ENCODE assay signal across 30 cellular contexts in genomic region chr6:108160009-108160408, GRCh38. TPM values are rescaled to one million over a fixed set of nuclear protein-coding genes. Genes with fewer than 3 reads are reported as not detected.
"Had no signal": no experiment of that assay in that cellular context is flagged by ENCODE, and none has a peak within 500 bp of the region (broad histone marks: within the 10 kb centered on the region; RNA-seq: fewer than 3 reads in every experiment).

No MANE protein-coding gene starts in this region.

- H3K36me3 Mint-ChIP-seq: activated CD8-positive, alpha-beta memory T cell treated with anti-CD3 and anti-CD28 coated beads, Interleukin-2, amount 10 ng/mL, durations not matched to agents 7 days and 5 days had no signal

- H3K4me3 Mint-ChIP-seq: activated CD4-positive, alpha-beta T cell treated with anti-CD3 and anti-CD28 coated beads for 36 hours; activated CD8-positive, alpha-beta memory T cell treated with anti-CD3 and anti-CD28 coated beads, Interleukin-2, amount 10 ng/mL, durations not matched to agents 7 days and 5 days; activated CD8-positive, alpha-beta T cell treated with anti-CD3 and anti-CD28 coated beads, Interleukin-2, amount 10 ng/mL, durations not matched to agents 7 days and 5 days; activated naive CD4-positive, alpha-beta T cell treated with anti-CD3 and anti-CD28 coated beads, Interleukin-2, amount 50 U/mL, for 24 hours; activated naive CD8-positive, alpha-beta T cell treated with anti-CD3 and anti-CD28 coated beads, Interleukin-2, amount 50 U/mL, for 24 hours; immature natural killer cell had no signal

- H3K9me3 Mint-ChIP-seq: activated naive CD4-positive, alpha-beta T cell treated with anti-CD3 and anti-CD28 coated beads, Interleukin-2, amount 50 U/mL, for 24 hours; activated naive CD8-positive, alpha-beta T cell treated with anti-CD3 and anti-CD28 coated beads, Interleukin-2, amount 50 U/mL, for 24 hours; activated T-helper 2 cell treated with anti-CD3 and anti-CD28 coated beads, Interferon-gamma antibody, Interleukin-2, Interleukin-4, amounts not matched to agents 10 μg/mL and 5 μg/mL and 100 μg/mL, durations not matched to agents 14 hours and 24 hours and 36 hours had no signal

- H3K27ac ChIP-seq: breast epithelium, spleen, testis, transverse colon had no signal

- H3K27ac Mint-ChIP-seq: activated CD4-positive, alpha-beta T cell treated with anti-CD3 and anti-CD28 coated beads for 36 hours; activated CD8-positive, alpha-beta memory T cell treated with anti-CD3 and anti-CD28 coated beads, Interleukin-2, amount 10 ng/mL, durations not matched to agents 7 days and 5 days; activated CD8-positive, alpha-beta T cell treated with anti-CD3 and anti-CD28 coated beads, Interleukin-2, amount 10 ng/mL, durations not matched to agents 7 days and 5 days; activated naive CD4-positive, alpha-beta T cell treated with anti-CD3 and anti-CD28 coated beads, Interleukin-2, amount 50 U/mL, for 24 hours; activated naive CD8-positive, alpha-beta T cell treated with anti-CD3 and anti-CD28 coated beads, Interleukin-2, amount 50 U/mL, for 24 hours; activated T-helper 2 cell treated with anti-CD3 and anti-CD28 coated beads, Interferon-gamma antibody, Interleukin-2, Interleukin-4, amounts not matched to agents 10 μg/mL and 5 μg/mL and 100 μg/mL, durations not matched to agents 14 hours and 24 hours and 36 hours; immature natural killer cell had no signal

- ATAC-seq: activated CD4-positive, alpha-beta T cell treated with anti-CD3 and anti-CD28 coated beads for 36 hours; activated CD8-positive, alpha-beta memory T cell treated with anti-CD3 and anti-CD28 coated beads, Interleukin-2, amount 10 ng/mL, durations not matched to agents 7 days and 5 days; activated CD8-positive, alpha-beta T cell treated with anti-CD3 and anti-CD28 coated beads, Interleukin-2, amount 10 ng/mL, durations not matched to agents 7 days and 5 days; activated naive CD8-positive, alpha-beta T cell treated with anti-CD3 and anti-CD28 coated beads, Interleukin-2, amount 50 U/mL, for 24 hours; esophagus mucosa; left colon; right cardiac atrium; stimulated activated naive CD8-positive, alpha-beta T cell treated with anti-CD3 and anti-CD28 coated beads, Interleukin-15, Interleukin-2, amounts not matched to agents 100 U/mL and 50 U/mL, for 24 hours had no signal

- H3K9me3 ChIP-seq: breast epithelium, spleen, testis, transverse colon had no signal

- H3K27me3 ChIP-seq: testis had no signal

- DNase-seq: activated CD4-positive, alpha-beta T cell treated with anti-CD3 and anti-CD28 coated beads for 36 hours; activated CD4-positive, CD25-positive, alpha-beta regulatory T cell; activated CD8-positive, alpha-beta memory T cell treated with anti-CD3 and anti-CD28 coated beads, Interleukin-2, amount 10 ng/mL, durations not matched to agents 7 days and 5 days; activated CD8-positive, alpha-beta T cell treated with anti-CD3 and anti-CD28 coated beads, Interleukin-2, amount 10 ng/mL, durations not matched to agents 7 days and 5 days; activated naive CD8-positive, alpha-beta T cell treated with anti-CD3 and anti-CD28 coated beads, Interleukin-2, amount 50 U/mL, for 24 hours; activated T-cell treated with anti-CD3 and anti-CD28 coated beads, Interleukin-2, amount 50 U/mL, for 48 hours; amygdala; central memory CD4-positive, alpha-beta T cell; foreskin fibroblast; head of caudate nucleus; hippocampal formation; immature natural killer cell; kidney; left colon; mammary epithelial cell; right cardiac atrium; spleen; stimulated activated CD4-positive, alpha-beta T cell treated with anti-CD3 and anti-CD28 coated beads, Interleukin-2, amount 100 ng/mL, for 48 hours; stimulated activated naive CD8-positive, alpha-beta T cell treated with anti-CD3 and anti-CD28 coated beads, Interleukin-15, Interleukin-2, amounts not matched to agents 100 U/mL and 50 U/mL, for 24 hours; testis; transverse colon had no signal

RNA-seq across cellular contexts. Expression of gene NR2E1, which starts 5.8 kb away (rescaled TPM):
- total RNA-seq: activated CD4-positive, alpha-beta T cell treated with anti-CD3 and anti-CD28 coated beads for 36 hours; activated CD8-positive, alpha-beta memory T cell treated with anti-CD3 and anti-CD28 coated beads, Interleukin-2, amount 10 ng/mL, durations not matched to agents 7 days and 5 days; activated CD8-positive, alpha-beta T cell treated with anti-CD3 and anti-CD28 coated beads, Interleukin-2, amount 10 ng/mL, durations not matched to agents 7 days and 5 days; activated T-helper 2 cell treated with anti-CD3 and anti-CD28 coated beads, Interferon-gamma antibody, Interleukin-2, Interleukin-4, amounts not matched to agents 10 μg/mL and 5 μg/mL and 100 μg/mL, durations not matched to agents 14 hours and 24 hours and 36 hours; kidney; left colon; liver; mucosa of gallbladder; pulmonary artery endothelial cell; right cardiac atrium; spleen; T-helper 2 cell treated with Interferon-gamma antibody and Interleukin-4, amounts not matched to agents 100 ng/mL and 5 ng/mL, for 36 hours; transverse colon; urinary bladder had no signal
